ENCODE assay signal across 9 cellular contexts in the genomic region with DNA sequence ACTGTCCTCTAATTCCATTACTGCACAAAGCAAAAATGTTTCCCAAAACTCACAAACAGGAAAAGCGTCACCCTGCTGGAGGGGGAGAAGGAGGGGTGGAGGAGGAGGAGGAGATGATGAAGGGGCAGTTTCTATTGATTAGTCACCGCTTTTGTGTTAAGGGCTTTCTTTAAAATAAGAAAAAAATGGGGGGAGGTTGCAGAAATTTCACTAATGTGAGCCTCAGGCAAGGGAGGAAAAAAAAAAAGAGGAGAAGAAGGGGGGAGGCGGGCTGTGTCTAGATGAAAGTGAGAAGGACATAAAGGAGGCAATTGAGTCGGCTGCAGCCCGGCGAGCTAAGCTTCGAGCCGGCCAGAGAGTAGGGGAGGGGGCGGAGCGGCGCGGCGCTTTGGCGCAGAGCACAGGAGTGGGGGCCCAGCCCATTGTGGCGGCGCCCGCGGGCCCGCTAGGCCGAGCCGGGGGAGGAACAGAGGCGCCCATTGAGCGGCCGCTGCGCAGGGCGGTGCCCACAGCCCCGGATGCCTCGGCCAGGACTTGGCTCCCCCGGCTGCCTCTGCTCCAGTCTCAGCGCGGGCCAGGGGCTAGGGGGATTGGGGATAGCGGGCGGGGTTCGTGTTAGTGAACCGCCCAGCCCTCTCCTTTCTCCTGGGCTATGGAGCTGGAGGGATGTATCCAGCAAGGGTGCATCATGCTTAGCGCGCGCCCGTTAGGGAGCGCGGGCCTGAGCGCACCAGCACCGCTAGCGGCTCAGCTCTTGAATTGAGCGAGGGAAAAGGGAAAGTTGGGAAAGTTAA. TPM values are rescaled to one million over a fixed set of nuclear protein-coding genes. Genes with fewer than 3 reads are reported as not detected.
DNase-seq lines count a peak whose midpoint lies in the region; ATAC-seq, FAIRE-seq and TF ChIP-seq lines count a peak whose summit lies in the region.
"Had no signal": no experiment of that assay in that cellular context is flagged by ENCODE, and none has a peak within 500 bp of the region (broad histone marks: within the 10 kb centered on the region; RNA-seq: fewer than 3 reads in every experiment).

No MANE protein-coding gene starts in this region.

- peaks cover 6% of the 10 kb centered on the region for H3K9me3 Mint-ChIP-seq in activated CD4-positive, alpha-beta T cell treated with anti-CD3 and anti-CD28 coated beads, Interleukin-2, amount 10 ng/mL, durations not matched to agents 7 days and 5 days
- H3K9me3 Mint-ChIP-seq: T-helper 2 cell treated with Interferon-gamma antibody and Interleukin-4, amounts not matched to agents 5 μg/mL and 100 μg/mL, for 36 hours had no signal

- WGBS in GM12878 (ENCODE audit: insufficient coverage, insufficient replicate concordance, low lambda C conversion rate, missing lambda C conversion rate): 29% methylated on average over 38 of the region's 45 CpGs

- H4K20me1 ChIP-seq in GM12878 (ENCODE audit: control insufficient read depth, insufficient read depth): no peaks in the 10 kb centered on the region

- BruUV-seq in GM12878 (replicated peaks; lab: Mats Ljungman, UMichigan): no TSS peak

- in situ Hi-C loops in GM12878 (cut with MboI): no loop called here

- H3K9ac ChIP-seq in HUES6 (ENCODE audit: low read length): peak overlapping the region; percentile 70
- no peak overlapping the region for H3K9ac ChIP-seq in GM12878 (ENCODE audit: control insufficient read depth, insufficient read depth, low read length)

- no peak overlapping the region for H3K4me3 Mint-ChIP-seq in activated CD4-positive, alpha-beta T cell treated with anti-CD3 and anti-CD28 coated beads, Interleukin-2, amount 10 ng/mL, durations not matched to agents 7 days and 5 days
- H3K4me3 Mint-ChIP-seq: T-helper 2 cell treated with Interferon-gamma antibody and Interleukin-4, amounts not matched to agents 5 μg/mL and 100 μg/mL, for 36 hours had no signal

- SMC1A ChIA-PET in GM12878 (lab: Charles Lee; ENCODE audit: uncharacterized antibody, unreplicated experiment): no interaction called here

- RAD21 ChIA-PET in GM12878 (lab: Charles Lee; ENCODE audit: unreplicated experiment): no interaction called here

- TF ChIP-seq POLR2A in GM12878 (IDR thresholded peaks at IDR 0.05; ENCODE audit: low read depth, low read length): no peak

- no peak overlapping the region for H2AFZ ChIP-seq in GM12878 (ENCODE audit: control insufficient read depth, low read depth, low read length)

- POLR2A ChIA-PET in GM12878 (lab: Charles Lee): no interaction called here
- POLR2A ChIA-PET in activated CD4-positive, alpha-beta T cell treated with anti-CD3 and anti-CD28 coated beads, Interleukin-2, amount 10 ng/mL, durations not matched to agents 7 days and 5 days (lab: Charles Lee): no interaction called here

- H3K4me2 ChIP-seq in GM12878 (ENCODE audit: control insufficient read depth, insufficient read depth): no peak overlapping the region

- H3K27ac Mint-ChIP-seq in activated CD4-positive, alpha-beta T cell treated with anti-CD3 and anti-CD28 coated beads, Interleukin-2, amount 10 ng/mL, durations not matched to agents 7 days and 5 days: no peak overlapping the region
- H3K27ac Mint-ChIP-seq: T-helper 2 cell treated with Interferon-gamma antibody and Interleukin-4, amounts not matched to agents 5 μg/mL and 100 μg/mL, for 36 hours had no signal

- no peak for FAIRE-seq in GM12878 (lab: Jason Lieb, UNC)
- no peak for FAIRE-seq in HTR-8/SVneo (lab: Jason Lieb, UNC)

- TF ChIP-seq RAD21 in GM12878 (IDR thresholded peaks at IDR 0.05; ENCODE audit: insufficient read depth, low read depth, low read length): no peak

- H3K9me3 ChIP-seq in HUES6 (ENCODE audit: control insufficient read depth, insufficient read depth, low read depth, low read length) (no peaks in the 10 kb centered on the region), GM12878 (replicated peaks; ENCODE audit: control insufficient read depth, insufficient read depth, low read length) (no peaks in the 10 kb centered on the region)

- peaks cover 91% of the 10 kb centered on the region for H3K27me3 Mint-ChIP-seq in activated CD4-positive, alpha-beta T cell treated with anti-CD3 and anti-CD28 coated beads, Interleukin-2, amount 10 ng/mL, durations not matched to agents 7 days and 5 days

- H3K4me1 Mint-ChIP-seq in activated CD4-positive, alpha-beta T cell treated with anti-CD3 and anti-CD28 coated beads, Interleukin-2, amount 10 ng/mL, durations not matched to agents 7 days and 5 days: peaks cover 6% of the 10 kb centered on the region

- H3K36me3 Mint-ChIP-seq in activated CD4-positive, alpha-beta T cell treated with anti-CD3 and anti-CD28 coated beads, Interleukin-2, amount 10 ng/mL, durations not matched to agents 7 days and 5 days (ENCODE audit: low read depth): no peaks in the 10 kb centered on the region

- peak overlapping the region; percentile 63 for H3K4me3 ChIP-seq in HUES6 (ENCODE audit: low read depth, low read length)
- no peak overlapping the region for H3K4me3 ChIP-seq in GM12878

- H3K4me1 ChIP-seq in HUES6 (ENCODE audit: control insufficient read depth, insufficient read depth, low read length) (peaks cover 56% of the 10 kb centered on the region), GM12878 (ENCODE audit: control insufficient read depth, insufficient read depth, low read length) (no peaks in the 10 kb centered on the region)

- no peak overlapping the region; the same call in 1 of the 2 replicates for H3K27ac ChIP-seq in HUES6 (ENCODE audit: low read depth, low read length)
- H3K27ac ChIP-seq in GM12878 (ENCODE audit: control insufficient read depth, insufficient read depth): no peak overlapping the region

- H3K79me2 ChIP-seq in GM12878 (ENCODE audit: control insufficient read depth, insufficient read depth, low read length): no peaks in the 10 kb centered on the region

- no peaks in the 10 kb centered on the region for H3K36me3 ChIP-seq in HUES6 (ENCODE audit: control insufficient read depth, insufficient read depth, low read length)
- no peaks in the 10 kb centered on the region for H3K36me3 ChIP-seq in GM12878 (ENCODE audit: control insufficient read depth in 2 of 2, insufficient read depth in 2 of 2, low read length in 1 of 2)

- no peak for TF ChIP-seq EP300 in GM12878 (IDR thresholded peaks at IDR 0.05; ENCODE audit: borderline replicate concordance in 1 of 2, control insufficient read depth in 1 of 2, low read depth in 2 of 2, low read length in 2 of 2)

- intact Hi-C loops in GM12878 (cut with micrococcal nuclease; ENCODE audit: unreplicated experiment): no loop called here

- peak; percentile 30 for DNase-seq in COLO668 (lab: John Stamatoyannopoulos, UW; ENCODE audit: unreplicated experiment)
- no peak for DNase-seq in GM12878 (ENCODE audit: low read depth, low spot score)
- peak; percentile 64 for DNase-seq in midbrain (lab: John Stamatoyannopoulos, UW)
- no peak for DNase-seq in HTR-8/SVneo (ENCODE audit: insufficient read length, low spot score)
- no peak for DNase-seq in OCI-M2 (lab: John Stamatoyannopoulos, UW; ENCODE audit: unreplicated experiment)
- no peak for DNase-seq in activated CD4-positive, alpha-beta T cell treated with anti-CD3 and anti-CD28 coated beads, Interleukin-2, amount 10 ng/mL, durations not matched to agents 7 days and 5 days

- CTCF ChIA-PET in GM12878 (lab: Yijun Ruan, JAX): no interaction called here
- CTCF ChIA-PET in activated CD4-positive, alpha-beta T cell treated with anti-CD3 and anti-CD28 coated beads, Interleukin-2, amount 10 ng/mL, durations not matched to agents 7 days and 5 days (lab: Charles Lee): no interaction called here

- no peak for TF ChIP-seq CTCF in GM12878 (IDR thresholded peaks at IDR 0.05 in 2 of 3, conservative IDR thresholded peaks at IDR 0.05 in 1 of 3; ENCODE audit: control insufficient read depth in 2 of 3, extremely low read depth in 1 of 3, insufficient read depth in 1 of 3, low read depth in 3 of 3, low read length in 3 of 3)

- ATAC-seq in GM12878 (peak; percentile 19; the same call in 1 of the 3 replicates), GM21737 (IDR thresholded peaks at IDR 0.05; ENCODE audit: unreplicated experiment) (no peak)

- H3K27me3 ChIP-seq in HUES6 (ENCODE audit: control insufficient read depth, insufficient read depth, low read length) (peaks cover 94% of the 10 kb centered on the region), GM12878 (replicated peaks in 1 of 2; ENCODE audit: control insufficient read depth in 2 of 2, insufficient read depth in 2 of 2, low read length in 1 of 2) (peaks cover 12 to 39% of the 10 kb centered on the region in 2 experiments)

TF ChIP-seq in GM12878, 131 proteins besides CTCF, POLR2A, EP300 and RAD21 (continues in another document):
- no peak for TF ChIP-seq SP1 (IDR thresholded peaks at IDR 0.05; ENCODE audit: low read depth, low read length)
- no peak for TF ChIP-seq RCOR1 (conservative IDR thresholded peaks at IDR 0.05; ENCODE audit: low read depth, low read length)
- no peak for TF ChIP-seq CBX3 (IDR thresholded peaks at IDR 0.05; ENCODE audit: borderline replicate concordance, low read depth)
- TF ChIP-seq ZNF622 (IDR thresholded peaks at IDR 0.05): no peak
- TF ChIP-seq NR2C1 (IDR thresholded peaks at IDR 0.05): no peak

RNA-seq across cellular contexts. Expression of a gene that starts 7.9 kb away (rescaled TPM):
- total RNA-seq in GM12878 (2013; cell fraction: nucleolus; rRNA removed): not detected in 2 replicates
- total RNA-seq in GM12878 (2014; rRNA removed) (not detected in 2 replicates), GM12878 (2014; rRNA removed; fragmentation: Illumina TruSeq; extraction: Trizol) (not detected in 2 replicates), GM12878 (2021) (not detected in 2 replicates)
- not detected for polyA plus RNA-seq in GM12878 (2011; ENCODE audit: low read depth)
- polyA plus RNA-seq in GM12878 (2011; rRNA removed) (not detected in 2 replicates), GM12878 (2014; fragmentation: Illumina TruSeq; extraction: Trizol) (not detected in 2 replicates), GM12878 (2014; fragmentation: Nextera tagmentation; extraction: Ambion mirVana) (not detected), GM12878 (2014; rRNA removed) (not detected in 2 replicates), GM12878 (2016; fragmentation: Nextera tagmentation; extraction: Ambion mirVana) (not detected)
- polyA plus RNA-seq in GM12878 (2011; cell fraction: cytosol; rRNA removed): not detected in 2 replicates
- polyA plus RNA-seq in GM12878 (2011; cell fraction: nucleus; rRNA removed): not detected in 2 replicates
- polyA plus RNA-seq in GM12878 (2012): not detected in 2 replicates
- not detected in 2 replicates for polyA minus RNA-seq in GM12878 (2011; rRNA and poly(A)+ RNA removed)
- polyA minus RNA-seq in GM12878 (2011; cell fraction: cytosol; rRNA and poly(A)+ RNA removed): not detected in 2 replicates
- not detected in 2 replicates for polyA minus RNA-seq in GM12878 (2011; cell fraction: nucleus; rRNA and poly(A)+ RNA removed)
- total RNA-seq in activated CD4-positive, alpha-beta T cell treated with anti-CD3 and anti-CD28 coated beads, Interleukin-2, amount 10 ng/mL, durations not matched to agents 7 days and 5 days: not detected

Comparison
In these comparisons a context has a peak if more than half of its experiments do, and no peak if none do; other contexts are left out.
1. DNase-seq: peak in COLO668 (single experiment) and midbrain (single experiment); none in GM12878 (single experiment), HTR-8/SVneo (single experiment), OCI-M2 (single experiment) and activated CD4-positive, alpha-beta T cell treated with anti-CD3 and anti-CD28 coated beads, Interleukin-2, amount 10 ng/mL, durations not matched to agents 7 days and 5 days (single experiment).